ENCODE assay signal across 13 cellular contexts in the genomic region with DNA sequence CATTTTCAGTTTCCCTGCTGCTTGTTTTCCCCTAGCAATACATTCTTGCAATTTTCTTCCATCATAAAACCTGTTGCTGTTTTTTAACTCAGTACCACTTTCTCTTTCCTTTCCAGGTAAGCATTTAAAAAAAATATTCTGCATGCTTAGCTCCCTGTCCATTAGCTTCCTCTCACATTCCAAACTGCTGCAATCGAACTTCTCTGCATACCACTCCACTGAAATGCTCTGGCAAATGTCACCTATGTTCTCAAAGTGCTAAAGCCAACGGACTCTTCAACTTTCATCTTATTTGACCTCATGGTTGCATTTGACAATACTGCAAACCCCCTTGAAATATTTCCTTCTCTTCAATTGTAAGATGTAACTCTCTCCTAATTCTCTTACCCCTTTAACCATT.
A peak's percentile ranks its signal among the peaks of the same experiment; 100 is the strongest.
DNase-seq lines count a peak whose midpoint lies in the region; FAIRE-seq and TF ChIP-seq lines count a peak whose summit lies in the region.
"Had no signal": no experiment of that assay in that cellular context is flagged by ENCODE, and none has a peak within 500 bp of the region (broad histone marks: within the 10 kb centered on the region; RNA-seq: fewer than 3 reads in every experiment).

No MANE protein-coding gene starts in this region.

- DNase-seq in D721Med (ENCODE audit: insufficient read length, low spot score): no peak
- DNase-seq in astrocyte of the hippocampus (ENCODE audit: low read depth, low spot score): peak; percentile 23
- peak; percentile 3 for DNase-seq in fibroblast of villous mesenchyme (ENCODE audit: low read depth)
- no peak for DNase-seq in NCI-H2227 (lab: John Stamatoyannopoulos, UW; ENCODE audit: unreplicated experiment)
- DNase-seq in NCI-H1417 (lab: John Stamatoyannopoulos, UW): no peak
- DNase-seq in SHP77 (lab: John Stamatoyannopoulos, UW): no peak
- DNase-seq in SIG-M5 (lab: John Stamatoyannopoulos, UW): no peak
- DNase-seq: C1 segment of cervical spinal cord; CD4-positive, alpha-beta T cell; DND-41; GF-D8; GM23248; H7 had no signal

- FAIRE-seq in D721Med (lab: Jason Lieb, UNC): peak; percentile 29

- TF ChIP-seq CTCF in D721Med (IDR thresholded peaks at IDR 0.05; ENCODE audit: insufficient read depth, missing control alignments) (no peak), fibroblast of villous mesenchyme (IDR thresholded peaks at IDR 0.05; ENCODE audit: insufficient read depth, low read depth, low read length) (no peak)

- no peak overlapping the region for H3K4me3 ChIP-seq in fibroblast of villous mesenchyme (ENCODE audit: low read depth, low read length)
- H3K4me3 ChIP-seq: GM23248 had no signal

Comparison
In these comparisons a context has a peak if more than half of its experiments do, and no peak if none do; other contexts are left out.
1. DNase-seq: peak in astrocyte of the hippocampus (single experiment) and fibroblast of villous mesenchyme (single experiment); none in D721Med (single experiment), NCI-H2227 (single experiment), NCI-H1417 (0 of 3), SHP77 (0 of 2) and SIG-M5 (single experiment).